1 cellular context compared by ENCODE assay signal in the genomic region with DNA sequence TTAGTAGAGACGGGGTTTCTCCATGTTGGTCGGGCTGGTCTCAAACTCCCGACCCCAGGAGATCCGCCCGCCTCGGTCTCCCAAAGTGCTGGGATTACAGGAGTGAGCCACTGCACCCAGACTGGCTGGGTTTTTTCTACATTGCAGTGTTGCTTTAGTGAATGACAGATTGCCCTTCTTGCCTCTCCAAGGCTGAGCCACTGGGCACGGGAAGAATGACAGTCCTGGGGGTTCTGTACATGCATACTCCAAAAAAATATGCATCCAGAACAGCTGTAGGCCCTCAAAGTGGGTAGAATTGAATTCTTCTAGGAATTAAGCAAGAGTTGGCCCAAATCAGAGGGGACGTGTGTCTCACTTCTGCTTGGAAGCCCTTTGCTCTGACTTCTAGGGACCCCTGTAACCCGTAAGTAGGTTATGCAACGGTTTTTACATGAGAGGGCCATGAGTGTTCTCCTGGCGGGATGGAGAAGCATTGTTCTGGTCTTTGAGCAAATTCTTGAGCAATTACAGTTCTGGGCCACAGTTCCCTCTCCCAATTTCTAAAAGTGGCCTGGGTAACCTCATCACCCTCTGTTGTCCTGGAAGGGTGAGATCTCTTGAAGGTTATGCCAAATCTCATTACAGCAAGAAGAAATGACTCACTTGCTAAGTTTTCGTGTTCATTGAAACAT.
TF ChIP-seq lines count a peak whose summit lies in the region.

No MANE protein-coding gene starts in this region.

TF ChIP-seq in HEK293T, 16 proteins besides CTCF, POLR2A, EP300 and RAD21 (continued from another document):
- TF ChIP-seq ZNF384 (IDR thresholded peaks at IDR 0.05) (no peak), FOXK2 (IDR thresholded peaks at IDR 0.05) (no peak), HDGF (IDR thresholded peaks at IDR 0.05; ENCODE audit: borderline replicate concordance) (no peak)
